Comparison of ENCODE assay signal across 8 cellular contexts in the genomic region with DNA sequence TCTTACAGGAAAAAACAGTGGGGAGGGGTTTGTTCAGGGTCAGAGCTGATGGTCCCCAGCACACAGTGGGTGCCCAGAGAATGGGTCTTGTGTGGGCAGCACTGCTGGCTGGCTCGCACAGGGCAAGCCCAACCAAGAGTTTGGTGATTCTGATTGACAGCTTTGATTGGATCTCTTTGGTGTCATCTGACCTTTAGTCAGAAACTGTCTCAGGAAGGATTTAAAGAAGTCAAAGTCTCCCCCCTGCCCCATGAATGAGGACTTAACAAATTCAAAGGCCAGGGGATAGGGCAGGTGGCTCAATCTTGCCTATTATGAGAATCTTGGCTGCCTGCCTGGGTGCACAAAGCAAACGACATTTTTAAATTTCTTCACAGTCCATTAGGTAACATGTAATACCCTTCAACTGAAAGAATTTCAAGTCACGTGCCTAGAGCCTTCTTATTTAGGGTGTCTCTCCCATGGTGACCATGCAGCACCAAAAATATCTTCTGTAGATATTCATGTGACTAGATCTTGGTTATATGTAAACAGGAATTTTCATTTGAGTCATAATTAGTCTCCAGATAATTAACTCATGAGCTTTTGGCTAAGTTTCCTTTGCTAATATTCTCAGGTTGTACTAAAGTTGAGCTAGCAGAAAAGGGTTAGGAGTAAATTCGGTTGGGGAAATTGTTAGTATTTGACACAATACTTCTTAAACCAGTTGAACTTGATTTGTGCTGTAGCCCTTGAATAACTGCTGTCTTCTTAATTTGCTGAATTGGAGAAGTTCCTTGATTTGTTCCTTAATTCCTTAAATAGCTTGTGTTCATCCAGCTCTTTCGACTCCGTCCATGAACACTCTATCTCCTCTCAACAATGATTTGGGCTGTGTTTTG. TPM values are rescaled to one million over a fixed set of nuclear protein-coding genes. Genes with fewer than 3 reads are reported as not detected.
DNase-seq lines count a peak whose midpoint lies in the region; ATAC-seq, FAIRE-seq and TF ChIP-seq lines count a peak whose summit lies in the region.

No MANE protein-coding gene starts in this region.

- H3K27ac Mint-ChIP-seq in type B pancreatic cell = peak overlapping the region; percentile 81

- no peak for FAIRE-seq in RCC 7860 (lab: Jason Lieb, UNC)

- H3K4me3 Mint-ChIP-seq in type B pancreatic cell = peak overlapping the region; percentile 4

- H3K9me3 Mint-ChIP-seq in type B pancreatic cell = no peaks in the 10 kb centered on the region

- H3K27me3 Mint-ChIP-seq in type B pancreatic cell = no peaks in the 10 kb centered on the region

- no peaks in the 10 kb centered on the region for H3K36me3 Mint-ChIP-seq in type B pancreatic cell

- intact Hi-C loops in left ventricle myocardium superior (cut with micrococcal nuclease) = no loop called here

- peaks cover 17% of the 10 kb centered on the region for H3K4me1 Mint-ChIP-seq in type B pancreatic cell (ENCODE audit: unreplicated experiment)

- DNase-seq in NCI-H146 (lab: John Stamatoyannopoulos, UW) = peak; percentile 20
- no peak for DNase-seq in NCI-H146 treated with DMSO at 0.1 percent for 48 hours (lab: John Stamatoyannopoulos, UW; ENCODE audit: unreplicated experiment)
- DNase-seq in RCC 7860 (ENCODE audit: low spot score) = peak; percentile 34
- no peak for DNase-seq in left ventricle myocardium superior
- DNase-seq in type B pancreatic cell (ENCODE audit: extremely low spot score, unreplicated experiment) = no peak
- no peak for DNase-seq in SW 1271 (lab: John Stamatoyannopoulos, UW)
- no peak for DNase-seq in stimulated activated CD4-positive, alpha-beta T cell treated with anti-CD3 and anti-CD28 coated beads, Interleukin-2, amount 100 ng/mL, for 24 hours
- DNase-seq in NCI-H526 treated with DMSO at 0.1 percent for 48 hours (lab: John Stamatoyannopoulos, UW) = no peak

- TF ChIP-seq CTCF in type B pancreatic cell (conservative IDR thresholded peaks at IDR 0.05) = no peak

- peak; percentile 59 for ATAC-seq in left ventricle myocardium superior

RNA-seq across cellular contexts. Expression of a gene that starts 54.5 kb away (rescaled TPM):
- 159 TPM for total RNA-seq in left ventricle myocardium superior
- 138 and 143 TPM in 2 replicates for total RNA-seq in type B pancreatic cell (ENCODE audit: low replicate concordance)

Comparison
In these comparisons a context has a peak if more than half of its experiments do, and no peak if none do; other contexts are left out.
1. DNase-seq: peak in NCI-H146 (single experiment) and RCC 7860 (single experiment); none in NCI-H146 treated with DMSO at 0.1 percent for 48 hours (single experiment), left ventricle myocardium superior (single experiment), type B pancreatic cell (single experiment), SW 1271 (0 of 2), stimulated activated CD4-positive, alpha-beta T cell treated with anti-CD3 and anti-CD28 coated beads, Interleukin-2, amount 100 ng/mL, for 24 hours (0 of 2) and NCI-H526 treated with DMSO at 0.1 percent for 48 hours (single experiment).